In the genomic region with DNA sequence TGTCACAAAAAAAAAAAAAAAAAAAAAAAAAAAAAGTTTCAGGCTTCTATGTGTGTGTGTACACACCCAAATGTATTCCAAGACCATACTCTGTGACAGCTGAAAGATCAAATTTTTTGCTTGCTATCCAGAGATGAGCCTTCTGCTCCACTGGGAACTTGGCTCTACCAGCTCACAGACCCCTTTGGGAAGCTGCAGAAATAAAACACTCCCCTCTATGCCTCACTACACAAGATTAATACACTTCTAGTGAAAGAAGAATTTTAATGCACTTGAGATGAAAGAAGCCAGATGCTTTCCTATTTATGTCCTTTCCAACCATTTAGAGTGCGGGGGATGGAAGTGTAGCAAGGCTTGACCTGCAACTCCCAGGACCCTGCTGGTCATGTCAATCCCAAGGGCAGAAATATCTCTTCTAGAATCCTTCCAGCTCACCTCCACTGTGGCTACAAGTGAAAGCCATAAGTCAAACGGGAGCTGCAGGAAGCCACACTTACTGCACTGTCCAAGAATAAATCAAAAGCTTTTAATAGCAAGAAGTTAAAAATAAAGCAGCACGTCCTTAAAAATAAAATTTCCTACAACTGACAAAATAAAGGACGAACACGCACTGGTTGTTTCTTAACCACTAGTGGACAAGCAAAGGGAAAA, we compare ENCODE assay signal across 9 cellular contexts. TPM values are rescaled to one million over a fixed set of nuclear protein-coding genes. Genes with fewer than 3 reads are reported as not detected.
DNase-seq lines count a peak whose midpoint lies in the region; ATAC-seq and TF ChIP-seq lines count a peak whose summit lies in the region.
"Had no signal": no experiment of that assay in that cellular context is flagged by ENCODE, and none has a peak within 500 bp of the region (broad histone marks: within the 10 kb centered on the region; RNA-seq: fewer than 3 reads in every experiment).

No MANE protein-coding gene starts in this region.

- H3K36me3 Mint-ChIP-seq in activated CD4-positive, alpha-beta T cell treated with anti-CD3 and anti-CD28 coated beads, Interleukin-2, amount 10 ng/mL, durations not matched to agents 24 days and 14 days (ENCODE audit: low read depth): peaks cover 63% of the 10 kb centered on the region
- peaks cover 8% of the 10 kb centered on the region for H3K36me3 Mint-ChIP-seq in glutamatergic neuron (ENCODE audit: unreplicated experiment)
- H3K36me3 Mint-ChIP-seq in stimulated activated memory B cell treated with anti-CD40 and anti-IgM and Interleukin-4, amounts not matched to agents 10 μg/mL and 1 μg/mL and 100 μg/mL, for 72 hours: peaks cover 47% of the 10 kb centered on the region

- H3K27me3 ChIP-seq in RWPE2 (ENCODE audit: insufficient read depth, poor library complexity, severe bottlenecking): no peaks in the 10 kb centered on the region
- H3K27me3 ChIP-seq: Peyer's patch had no signal

- intact Hi-C loops in activated CD4-positive, alpha-beta T cell treated with anti-CD3 and anti-CD28 coated beads, Interleukin-2, amount 10 ng/mL, durations not matched to agents 24 days and 14 days (cut with micrococcal nuclease): loop anchor here (2.0 kb wide), 2 partner anchors 26 to 116 kb away; a partner anchor contains a TSS

- no peaks in the 10 kb centered on the region for H3K9me3 ChIP-seq in RWPE2 (ENCODE audit: severe bottlenecking)
- H3K9me3 ChIP-seq: Peyer's patch had no signal

- no peaks in the 10 kb centered on the region for H3K27me3 Mint-ChIP-seq in activated CD4-positive, alpha-beta T cell treated with anti-CD3 and anti-CD28 coated beads, Interleukin-2, amount 10 ng/mL, durations not matched to agents 24 days and 14 days
- peaks cover 5% of the 10 kb centered on the region for H3K27me3 Mint-ChIP-seq in glutamatergic neuron (ENCODE audit: unreplicated experiment)
- no peaks in the 10 kb centered on the region for H3K27me3 Mint-ChIP-seq in stimulated activated memory B cell treated with anti-CD40 and anti-IgM and Interleukin-4, amounts not matched to agents 10 μg/mL and 1 μg/mL and 100 μg/mL, for 72 hours

- H3K4me1 Mint-ChIP-seq in activated CD4-positive, alpha-beta T cell treated with anti-CD3 and anti-CD28 coated beads, Interleukin-2, amount 10 ng/mL, durations not matched to agents 24 days and 14 days: peaks cover 34% of the 10 kb centered on the region
- peaks cover 26% of the 10 kb centered on the region for H3K4me1 Mint-ChIP-seq in glutamatergic neuron (ENCODE audit: low read depth, unreplicated experiment)
- peaks cover 8% of the 10 kb centered on the region for H3K4me1 Mint-ChIP-seq in stimulated activated memory B cell treated with anti-CD40 and anti-IgM and Interleukin-4, amounts not matched to agents 10 μg/mL and 1 μg/mL and 100 μg/mL, for 72 hours

- H3K4me3 ChIP-seq in RWPE2 (ENCODE audit: severe bottlenecking): no peak overlapping the region
- H3K4me3 ChIP-seq: Peyer's patch had no signal

- H3K36me3 ChIP-seq in RWPE2 (ENCODE audit: low read depth): peaks cover 76% of the 10 kb centered on the region

- peak overlapping the region; percentile 78 for H3K27ac Mint-ChIP-seq in activated CD4-positive, alpha-beta T cell treated with anti-CD3 and anti-CD28 coated beads, Interleukin-2, amount 10 ng/mL, durations not matched to agents 24 days and 14 days
- peak overlapping the region; percentile 69 for H3K27ac Mint-ChIP-seq in glutamatergic neuron (ENCODE audit: unreplicated experiment)
- peak overlapping the region; percentile 40 for H3K27ac Mint-ChIP-seq in stimulated activated memory B cell treated with anti-CD40 and anti-IgM and Interleukin-4, amounts not matched to agents 10 μg/mL and 1 μg/mL and 100 μg/mL, for 72 hours

- no peak for TF ChIP-seq CTCF in RWPE2 (IDR thresholded peaks at IDR 0.05; ENCODE audit: poor library complexity, severe bottlenecking)
- TF ChIP-seq CTCF in glutamatergic neuron (IDR thresholded peaks at IDR 0.05; ENCODE audit: partially characterized antibody, unreplicated experiment): no peak

- H3K4me3 Mint-ChIP-seq in activated CD4-positive, alpha-beta T cell treated with anti-CD3 and anti-CD28 coated beads, Interleukin-2, amount 10 ng/mL, durations not matched to agents 24 days and 14 days: peak overlapping the region; percentile 42
- H3K4me3 Mint-ChIP-seq in glutamatergic neuron (ENCODE audit: unreplicated experiment): peak overlapping the region; percentile 18
- H3K4me3 Mint-ChIP-seq in stimulated activated memory B cell treated with anti-CD40 and anti-IgM and Interleukin-4, amounts not matched to agents 10 μg/mL and 1 μg/mL and 100 μg/mL, for 72 hours: no peak overlapping the region

- ATAC-seq in RWPE2 (ENCODE audit: low read depth): peak; percentile 40
- ATAC-seq in stimulated activated memory B cell treated with anti-CD40 and anti-IgM and Interleukin-4, amounts not matched to agents 10 μg/mL and 1 μg/mL and 100 μg/mL, for 72 hours: no peak

- H3K9me3 Mint-ChIP-seq in activated CD4-positive, alpha-beta T cell treated with anti-CD3 and anti-CD28 coated beads, Interleukin-2, amount 10 ng/mL, durations not matched to agents 24 days and 14 days: no peaks in the 10 kb centered on the region
- H3K9me3 Mint-ChIP-seq in glutamatergic neuron (ENCODE audit: unreplicated experiment): peaks cover 6% of the 10 kb centered on the region
- H3K9me3 Mint-ChIP-seq in stimulated activated memory B cell treated with anti-CD40 and anti-IgM and Interleukin-4, amounts not matched to agents 10 μg/mL and 1 μg/mL and 100 μg/mL, for 72 hours: no peaks in the 10 kb centered on the region

- H3K27ac ChIP-seq in RWPE2 (ENCODE audit: poor library complexity, severe bottlenecking): peak overlapping the region; percentile 53

- peaks cover 31% of the 10 kb centered on the region for H3K4me1 ChIP-seq in RWPE2 (ENCODE audit: insufficient read depth, poor library complexity, severe bottlenecking)

- no peak for DNase-seq in activated CD4-positive, alpha-beta T cell treated with anti-CD3 and anti-CD28 coated beads, Interleukin-2, amount 10 ng/mL, durations not matched to agents 24 days and 14 days
- DNase-seq in activated CD4-positive, alpha-beta T cell treated with anti-CD3 and anti-CD28 coated beads for 48 hours: no peak
- DNase-seq in RWPE2 (ENCODE audit: low spot score) (no peak), glutamatergic neuron (no peak), C1 segment of cervical spinal cord (lab: John Stamatoyannopoulos, UW) (no peak), GM19240 (ENCODE audit: insufficient read length, low spot score) (no peak)
- DNase-seq in stimulated activated CD8-positive, alpha-beta memory T cell treated with anti-CD3 and anti-CD28 coated beads, Interleukin-4, amount 100 ng/mL, for 48 hours: no peak
- DNase-seq: Peyer's patch had no signal

RNA-seq across cellular contexts. Expression of a gene that starts 34.6 kb away (rescaled TPM):
- 214 and 225 TPM in 2 replicates for total RNA-seq in activated CD4-positive, alpha-beta T cell treated with anti-CD3 and anti-CD28 coated beads, Interleukin-2, amount 10 ng/mL, durations not matched to agents 24 days and 14 days
- total RNA-seq in glutamatergic neuron (ENCODE audit: unreplicated experiment): 925 TPM
